13 cellular contexts compared by ENCODE assay signal in genomic region chr7:79055722-79056415, GRCh38.
DNase-seq lines count a peak whose midpoint lies in the region; ATAC-seq and TF ChIP-seq lines count a peak whose summit lies in the region.
"Had no signal": no experiment of that assay in that cellular context is flagged by ENCODE, and none has a peak within 500 bp of the region (broad histone marks: within the 10 kb centered on the region; RNA-seq: fewer than 3 reads in every experiment).

No MANE protein-coding gene starts in this region.

- intact Hi-C loops in ovary (cut with DNase I) (no loop called here), spleen (cut with DNase I; ENCODE audit: low total_unique reads) (no loop called here)

- H3K4me3 ChIP-seq in fibroblast of villous mesenchyme (ENCODE audit: low read depth, low read length) (no peak overlapping the region), ovary (no peak overlapping the region), spleen (no peak overlapping the region)
- H3K4me3 ChIP-seq: SK-N-MC had no signal

- peak; percentile 56 for DNase-seq in DMS53 treated with DMSO at 0.1 percent for 48 hours (lab: John Stamatoyannopoulos, UW; ENCODE audit: unreplicated experiment)
- DNase-seq in NCI-H2029 treated with DMSO at 0.1 percent for 48 hours (lab: John Stamatoyannopoulos, UW), result peak; percentile 24
- peak; percentile 5 for DNase-seq in fibroblast of villous mesenchyme (ENCODE audit: low read depth)
- DNase-seq in ovary, result peak; percentile 50 to 78 (median 74)
- no peak for DNase-seq in spleen
- no peak for DNase-seq in RWPE1 (ENCODE audit: low spot score)
- no peak for DNase-seq in globus pallidus (ENCODE audit: low spot score)
- DNase-seq: activated CD8-positive, alpha-beta T cell treated with anti-CD3 and anti-CD28 coated beads for 36 hours; naive B cell; NCI-H226; retina had no signal

- no peak for TF ChIP-seq POLR2A in ovary (IDR thresholded peaks at IDR 0.05)
- no peak for TF ChIP-seq POLR2A in spleen (IDR thresholded peaks at IDR 0.05)

- WGBS in ovary, 3 donors, result 10 to 27% (median 14%) methylated on average over 6 of the region's 6 CpGs
- WGBS in spleen, 5 donors, result 60 to 78% (median 74%) methylated on average over 6 of the region's 6 CpGs

- POLR2A ChIA-PET in RWPE1 (lab: Yijun Ruan, JAX; ENCODE audit: low non-redundant PET), result no interaction called here

- H3K9me3 ChIP-seq in ovary, result no peaks in the 10 kb centered on the region
- peaks cover 0 to 4% (median 0%) of the 10 kb centered on the region in 8 donors for H3K9me3 ChIP-seq in spleen

- H3K4me1 ChIP-seq in ovary (ENCODE audit: insufficient read depth) (peaks cover 2% of the 10 kb centered on the region), spleen (no peaks in the 10 kb centered on the region)

- H3K36me3 ChIP-seq in ovary, result no peaks in the 10 kb centered on the region
- no peaks in the 10 kb centered on the region for H3K36me3 ChIP-seq in spleen

- TF ChIP-seq CTCF in fibroblast of villous mesenchyme (IDR thresholded peaks at IDR 0.05; ENCODE audit: insufficient read depth, low read depth, low read length) (no peak), ovary (IDR thresholded peaks at IDR 0.05) (no peak), spleen (IDR thresholded peaks at IDR 0.05 in 8 of 11, conservative IDR thresholded peaks at IDR 0.05 in 3 of 11) (no peak), RWPE1 (conservative IDR thresholded peaks at IDR 0.05; ENCODE audit: low read depth) (no peak)

- no peak for ATAC-seq in GM18511 (IDR thresholded peaks at IDR 0.05; ENCODE audit: unreplicated experiment)
- ATAC-seq: activated CD8-positive, alpha-beta T cell treated with anti-CD3 and anti-CD28 coated beads for 36 hours had no signal

- CTCF ChIA-PET in RWPE1 (lab: Yijun Ruan, JAX), result interaction anchor here (0.5 to 0.8 kb wide), 2 partner anchors 93 to 466 kb away, joined by 3 read pairs; no protein-coding TSS in a partner anchor

- TF ChIP-seq EP300 in ovary (IDR thresholded peaks at IDR 0.05), result no peak

- H3K27me3 ChIP-seq in ovary (no peaks in the 10 kb centered on the region), spleen (replicated peaks in 1 of 7) (no peaks in the 10 kb centered on the region)

- H3K27ac ChIP-seq in ovary, result peak overlapping the region in 1 of 2 donors; percentile 58
- no peak overlapping the region for H3K27ac ChIP-seq in spleen
- no peak overlapping the region for H3K27ac ChIP-seq in RWPE1
- H3K27ac ChIP-seq: SK-N-MC had no signal

Comparison
In these comparisons a context has a peak if more than half of its experiments do, and no peak if none do; other contexts are left out.
1. DNase-seq: peak in DMS53 treated with DMSO at 0.1 percent for 48 hours (single experiment), NCI-H2029 treated with DMSO at 0.1 percent for 48 hours (single experiment), fibroblast of villous mesenchyme (single experiment) and ovary (5 of 5); none in spleen (single experiment), RWPE1 (single experiment) and globus pallidus (single experiment).